10 cellular contexts compared by ENCODE assay signal in genomic region chr6:135812085-135812526, GRCh38. TPM values are rescaled to one million over a fixed set of nuclear protein-coding genes. Genes with fewer than 3 reads are reported as not detected.
DNase-seq lines count a peak whose midpoint lies in the region; TF ChIP-seq lines count a peak whose summit lies in the region.
"Had no signal": no experiment of that assay in that cellular context is flagged by ENCODE, and none has a peak within 500 bp of the region (broad histone marks: within the 10 kb centered on the region; RNA-seq: fewer than 3 reads in every experiment).

No MANE protein-coding gene starts in this region.

- peak overlapping the region; percentile 79 for H3K27ac Mint-ChIP-seq in osteocyte (ENCODE audit: unreplicated experiment)
- H3K27ac Mint-ChIP-seq: activated CD4-positive, alpha-beta T cell treated with anti-CD3 and anti-CD28 coated beads, Interleukin-2, amount 10 ng/mL, durations not matched to agents 7 days and 5 days had no signal

- H3K27ac ChIP-seq in GM23248, result no peak overlapping the region
- H3K27ac ChIP-seq in Karpas-422 (ENCODE audit: low read length), result no peak overlapping the region

- no peaks in the 10 kb centered on the region for H3K27me3 Mint-ChIP-seq in osteocyte (ENCODE audit: unreplicated experiment)
- H3K27me3 Mint-ChIP-seq: activated CD4-positive, alpha-beta T cell treated with anti-CD3 and anti-CD28 coated beads, Interleukin-2, amount 10 ng/mL, durations not matched to agents 7 days and 5 days; naive thymus-derived CD8-positive, alpha-beta T cell had no signal

- H3K4me3 Mint-ChIP-seq in osteocyte (ENCODE audit: unreplicated experiment), result no peak overlapping the region
- H3K4me3 Mint-ChIP-seq: activated CD4-positive, alpha-beta T cell treated with anti-CD3 and anti-CD28 coated beads, Interleukin-2, amount 10 ng/mL, durations not matched to agents 7 days and 5 days; naive thymus-derived CD8-positive, alpha-beta T cell had no signal

- H3K4me3 ChIP-seq in GM23248 (no peak overlapping the region), fibroblast of villous mesenchyme (ENCODE audit: low read depth, low read length) (no peak overlapping the region), Karpas-422 (ENCODE audit: low read length) (no peak overlapping the region)

- peak overlapping the region; percentile 8 for H2AFZ ChIP-seq in GM23248
- no peak overlapping the region for H2AFZ ChIP-seq in Karpas-422 (ENCODE audit: low read length)

- peak; percentile 17 for DNase-seq in GM23248
- peak; percentile 92 for DNase-seq in SK-N-DZ (ENCODE audit: low spot score)
- peak; percentile 81 for DNase-seq in fibroblast of villous mesenchyme (ENCODE audit: low read depth)
- DNase-seq in osteocyte (ENCODE audit: extremely low spot score, unreplicated experiment), result no peak
- no peak for DNase-seq in iPS-NIHi7 (ENCODE audit: extremely low spot score)
- DNase-seq in GM10266 (ENCODE audit: extremely low spot score), result no peak
- no peak for DNase-seq in Karpas-422
- no peak for DNase-seq in posterior cingulate gyrus
- DNase-seq: activated CD4-positive, alpha-beta T cell treated with anti-CD3 and anti-CD28 coated beads, Interleukin-2, amount 10 ng/mL, durations not matched to agents 7 days and 5 days; naive thymus-derived CD8-positive, alpha-beta T cell had no signal

- H3F3A ChIP-seq in GM23248 (ENCODE audit: insufficient read depth), result no peaks in the 10 kb centered on the region

- no peaks in the 10 kb centered on the region for H3K4me1 ChIP-seq in GM23248 (ENCODE audit: insufficient read depth)
- no peaks in the 10 kb centered on the region for H3K4me1 ChIP-seq in Karpas-422 (ENCODE audit: low read length)

- H3K79me2 ChIP-seq in GM23248 (ENCODE audit: insufficient read depth) (no peaks in the 10 kb centered on the region), Karpas-422 (ENCODE audit: low read length) (no peaks in the 10 kb centered on the region)

- H3K27me3 ChIP-seq in GM23248 (replicated peaks; ENCODE audit: insufficient read depth), result no peaks in the 10 kb centered on the region
- H3K27me3 ChIP-seq in Karpas-422 (ENCODE audit: low read length), result no peaks in the 10 kb centered on the region

- in situ Hi-C loops in GM23248 (cut with MboI), result no loop called here

- intact Hi-C loops in posterior cingulate gyrus (cut with DNase I), result no loop called here

- H3K9ac ChIP-seq in GM23248, result no peak overlapping the region
- H3K9ac ChIP-seq in Karpas-422 (ENCODE audit: low read length), result no peak overlapping the region

- H3K9me3 ChIP-seq in GM23248 (ENCODE audit: low read depth) (no peaks in the 10 kb centered on the region), Karpas-422 (ENCODE audit: low read length) (no peaks in the 10 kb centered on the region)

- no peak for TF ChIP-seq CTCF in fibroblast of villous mesenchyme (IDR thresholded peaks at IDR 0.05; ENCODE audit: insufficient read depth, low read depth, low read length)
- no peak for TF ChIP-seq CTCF in osteocyte (IDR thresholded peaks at IDR 0.05)
- no peak for TF ChIP-seq CTCF in GM10266 (IDR thresholded peaks at IDR 0.05; ENCODE audit: control insufficient read depth, insufficient read depth, low read depth, missing control alignments)

- H3K9me2 ChIP-seq in GM23248 (ENCODE audit: insufficient read depth) (no peaks in the 10 kb centered on the region), Karpas-422 (replicated peaks; ENCODE audit: insufficient read depth, low read length) (no peaks in the 10 kb centered on the region)

- peaks cover 2% of the 10 kb centered on the region for H3K36me3 Mint-ChIP-seq in osteocyte (ENCODE audit: unreplicated experiment)

- H3K4me1 Mint-ChIP-seq in osteocyte (ENCODE audit: unreplicated experiment), result peaks cover 25% of the 10 kb centered on the region
- H3K4me1 Mint-ChIP-seq: activated CD4-positive, alpha-beta T cell treated with anti-CD3 and anti-CD28 coated beads, Interleukin-2, amount 10 ng/mL, durations not matched to agents 7 days and 5 days had no signal

- no peak overlapping the region for H3K4me2 ChIP-seq in GM23248 (ENCODE audit: unreplicated experiment)
- no peak overlapping the region for H3K4me2 ChIP-seq in Karpas-422 (ENCODE audit: low read depth, low read length, poor library complexity, severe bottlenecking)

- H3K9me3 Mint-ChIP-seq in osteocyte (ENCODE audit: unreplicated experiment), result peaks cover 7% of the 10 kb centered on the region

- H3K36me3 ChIP-seq in GM23248 (ENCODE audit: low read depth) (no peaks in the 10 kb centered on the region), Karpas-422 (ENCODE audit: insufficient read depth, low read length) (no peaks in the 10 kb centered on the region)

- 89 to 91% methylated on average over 5 of the region's 5 CpGs for WGBS in GM23248 (ENCODE audit: low coverage in 1 of 2, low lambda C conversion rate in 2 of 2, missing lambda C conversion rate in 2 of 2), 2 experiments

- H4K20me1 ChIP-seq in GM23248 (ENCODE audit: insufficient read depth), result no peaks in the 10 kb centered on the region
- no peaks in the 10 kb centered on the region for H4K20me1 ChIP-seq in Karpas-422 (ENCODE audit: insufficient read depth, low read depth, low read length)

RNA-seq across cellular contexts. Expression of gene PDE7B, which starts 39.4 kb away (rescaled TPM):
- 5.7 and 6.8 TPM in 2 replicates for total RNA-seq in GM23248 (2014; rRNA removed; shearing (Covaris generic))
- polyA plus RNA-seq in GM23248 (2016; fragmentation: Nextera tagmentation; extraction: Ambion mirVana), result 2.7 and 3.1 TPM in 2 replicates
- 0.02 TPM in 1 of 2 replicates, not detected in the other for polyA plus RNA-seq in SK-N-DZ (2014; cell fraction: cytosol; rRNA removed)
- polyA plus RNA-seq in SK-N-DZ (2014; cell fraction: nucleus; rRNA removed), result not detected in 2 replicates
- total RNA-seq in fibroblast of villous mesenchyme (1.7 and 3.9 TPM in 2 replicates), osteocyte (3.4 and 3.9 TPM in 2 replicates)
- not detected in 2 replicates for total RNA-seq in Karpas-422 (2014; rRNA removed; shearing (Covaris generic); ENCODE audit: low replicate concordance)

Comparison
In these comparisons a context has a peak if more than half of its experiments do, and no peak if none do; other contexts are left out.
1. DNase-seq: peak in GM23248 (single experiment), SK-N-DZ (single experiment) and fibroblast of villous mesenchyme (single experiment); none in osteocyte (single experiment), iPS-NIHi7 (single experiment), GM10266 (single experiment), Karpas-422 (single experiment) and posterior cingulate gyrus (0 of 10).